In genomic region chr4:13142191-13142590, GRCh38 we compare ENCODE assay signal across 8 cellular contexts.
"Had no signal": no experiment of that assay in that cellular context is flagged by ENCODE, and none has a peak within 500 bp of the region (broad histone marks: within the 10 kb centered on the region; RNA-seq: fewer than 3 reads in every experiment).

No MANE protein-coding gene starts in this region.

- H3K27ac ChIP-seq: HL-60 had no signal

- H3K4me1 Mint-ChIP-seq: GM23338, H9 had no signal

- H3K9me3 Mint-ChIP-seq: GM23338, H9 had no signal

- H2AFZ ChIP-seq: GM23338 had no signal

- ATAC-seq: GM23338, K562 had no signal

- H3K27ac Mint-ChIP-seq: GM23338, H9 had no signal

- H3K4me3 ChIP-seq: GM23338, K562 had no signal

- H3K4me2 ChIP-seq: GM23338 had no signal

- DNase-seq: H9, HCEC 1CT, IMR-90 had no signal

- H3K4me3 Mint-ChIP-seq: GM23338, H9 had no signal

- FAIRE-seq: H1, H54, K562 had no signal
